In the genomic region with DNA sequence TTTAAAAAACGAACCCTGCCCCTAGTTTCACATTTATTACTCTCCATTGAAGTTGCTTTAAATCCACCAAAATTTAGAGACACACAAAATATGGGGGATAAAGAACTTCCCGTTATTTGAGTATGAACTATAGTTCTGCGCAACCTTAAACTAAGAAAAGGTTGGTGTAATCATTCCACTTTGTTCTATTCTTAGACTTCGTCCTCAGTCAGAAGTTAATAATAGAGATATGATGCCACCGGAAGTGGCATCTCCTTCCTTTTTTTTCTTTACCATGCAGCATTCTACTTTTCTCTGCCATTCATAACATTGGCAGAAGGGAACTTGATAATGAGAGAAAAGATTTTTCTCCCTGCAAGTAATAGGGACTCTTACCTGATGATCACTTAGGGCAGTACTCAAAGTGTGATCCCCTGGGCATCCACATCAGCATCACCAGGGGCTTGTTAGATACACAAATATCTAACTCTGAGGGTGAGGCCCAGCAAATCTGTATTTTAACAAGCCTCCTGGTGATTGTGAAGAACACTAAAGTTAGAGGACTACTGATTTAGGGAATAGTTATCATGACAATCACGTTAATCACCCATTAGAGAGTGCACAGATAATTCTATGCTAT, we compare ENCODE assay signal across 26 cellular contexts.
"Had no signal": no experiment of that assay in that cellular context is flagged by ENCODE, and none has a peak within 500 bp of the region (broad histone marks: within the 10 kb centered on the region; RNA-seq: fewer than 3 reads in every experiment).

No MANE protein-coding gene starts in this region.

- H3K4me1 ChIP-seq: ascending aorta, lower lobe of right lung, neural progenitor cell, thyroid gland had no signal

- H3K36me3 ChIP-seq: ascending aorta, brain microvascular endothelial cell, lower lobe of right lung, neural progenitor cell, thyroid gland had no signal

- H3K27me3 ChIP-seq: ascending aorta, brain microvascular endothelial cell, neural progenitor cell, thyroid gland had no signal

- H3K27ac ChIP-seq: ascending aorta, brain microvascular endothelial cell, lower lobe of right lung, neural progenitor cell, skin epidermis, thyroid gland had no signal

- ATAC-seq: activated CD8-positive, alpha-beta memory T cell treated with anti-CD3 and anti-CD28 coated beads, Interleukin-2, amount 10 ng/mL, durations not matched to agents 7 days and 5 days; activated naive CD4-positive, alpha-beta T cell treated with anti-CD3 and anti-CD28 coated beads, Interleukin-2, amount 50 U/mL, for 72 hours; left colon; lower lobe of right lung; naive thymus-derived CD8-positive, alpha-beta T cell had no signal

- H3K4me3 ChIP-seq: ascending aorta, lower lobe of right lung, neural progenitor cell, skin epidermis, thyroid gland had no signal

- H3K9me3 ChIP-seq: ascending aorta, lower lobe of right lung, thyroid gland had no signal

- DNase-seq: activated CD4-positive, alpha-beta memory T cell treated with anti-CD3 and anti-CD28 coated beads, Interleukin-2, amount 10 ng/mL, durations not matched to agents 7 days and 5 days; activated CD4-positive, alpha-beta T cell treated with anti-CD3 and anti-CD28 coated beads for 4 hours; activated CD4-positive, CD25-positive, alpha-beta regulatory T cell; activated CD8-positive, alpha-beta memory T cell treated with anti-CD3 and anti-CD28 coated beads, Interleukin-2, amount 10 ng/mL, durations not matched to agents 7 days and 5 days; activated gamma-delta T cell treated with Interleukin-2 at 50 U/mL for 16 hours; brain microvascular endothelial cell; central memory CD4-positive, alpha-beta T cell; dermis blood vessel endothelial cell; effector CD8-positive, alpha-beta T cell; foreskin melanocyte; glutamatergic neuron; hypothalamus; islet precursor cell; left colon; lower lobe of right lung; mesendoderm; naive thymus-derived CD8-positive, alpha-beta T cell; posterior cingulate gyrus; retina; stimulated activated CD4-positive, alpha-beta T cell treated with anti-CD3 and anti-CD28 coated beads, Interleukin-1b, Interleukin-23, amount 100 ng/mL, for 48 hours; substantia nigra; thyroid gland had no signal
